In genomic region chr9:36866840-36867239, GRCh38 we compare ENCODE assay signal across 14 cellular contexts.
DNase-seq lines count a peak whose midpoint lies in the region; ATAC-seq and TF ChIP-seq lines count a peak whose summit lies in the region.
"Had no signal": no experiment of that assay in that cellular context is flagged by ENCODE, and none has a peak within 500 bp of the region (broad histone marks: within the 10 kb centered on the region; RNA-seq: fewer than 3 reads in every experiment).

No MANE protein-coding gene starts in this region.

- no peaks in the 10 kb centered on the region for H3K9me3 ChIP-seq in OCI-LY7 (ENCODE audit: low read length)
- H3K9me3 ChIP-seq in trophoblast cell (ENCODE audit: insufficient read depth, low read depth, low read length), result peaks cover 5% of the 10 kb centered on the region
- H3K9me3 ChIP-seq: gastrocnemius medialis, ovary had no signal

- H3K27ac ChIP-seq in OCI-LY7 (ENCODE audit: low read depth, low read length, poor library complexity, severe bottlenecking) (no peak overlapping the region), trophoblast cell (ENCODE audit: low read depth, low read length) (no peak overlapping the region)
- H3K27ac ChIP-seq: gastrocnemius medialis, ovary had no signal

- DNase-seq in NCI-H82 (lab: John Stamatoyannopoulos, UW) (peak; percentile 31), NCI-H82 treated with DMSO at 0.1 percent for 48 hours (lab: John Stamatoyannopoulos, UW; ENCODE audit: unreplicated experiment) (no peak), OCI-LY7 (ENCODE audit: low spot score) (no peak), glutamatergic neuron (no peak), trophoblast cell (no peak)
- no peak for DNase-seq in effector CD8-positive, alpha-beta T cell (lab: John Stamatoyannopoulos, UW)
- DNase-seq in activated naive CD4-positive, alpha-beta T cell treated with anti-CD3 and anti-CD28 coated beads, Interleukin-2, amount 10 ng/mL, durations not matched to agents 7 days and 5 days, result no peak
- DNase-seq: effector memory CD8-positive, alpha-beta T cell; gastrocnemius medialis; NCI-H1436 treated with DMSO at 0.1 percent for 48 hours; ovary; stimulated activated CD4-positive, alpha-beta T cell treated with anti-CD3 and anti-CD28 coated beads, Interleukin-12 subunit alpha, Interleukin-12 subunit beta, amount 100 ng/mL, for 4 hours had no signal

- peaks cover 62% of the 10 kb centered on the region for H3K36me3 ChIP-seq in OCI-LY7 (ENCODE audit: insufficient read depth, low read length)
- H3K36me3 ChIP-seq in trophoblast cell (ENCODE audit: control insufficient read depth in 1 of 2, insufficient read depth in 2 of 2, low read length in 2 of 2), result no peaks in the 10 kb centered on the region
- H3K36me3 ChIP-seq: gastrocnemius medialis, ovary had no signal

- TF ChIP-seq CTCF in OCI-LY7 (conservative IDR thresholded peaks at IDR 0.05; ENCODE audit: low read length), result peak; percentile 57
- peak; percentile 34 for TF ChIP-seq CTCF in glutamatergic neuron (IDR thresholded peaks at IDR 0.05; ENCODE audit: partially characterized antibody, unreplicated experiment)

- H3K14ac ChIP-seq in trophoblast cell (ENCODE audit: low read length), result no peak overlapping the region

- H3K9me3 Mint-ChIP-seq in glutamatergic neuron (ENCODE audit: unreplicated experiment), result peaks cover 6% of the 10 kb centered on the region
- no peaks in the 10 kb centered on the region for H3K9me3 Mint-ChIP-seq in activated naive CD4-positive, alpha-beta T cell treated with anti-CD3 and anti-CD28 coated beads, Interleukin-2, amount 10 ng/mL, durations not matched to agents 7 days and 5 days
- H3K9me3 Mint-ChIP-seq: effector memory CD8-positive, alpha-beta T cell; mesothelial cell of epicardium had no signal

- no peak overlapping the region for H2BK5ac ChIP-seq in trophoblast cell (ENCODE audit: low read depth, low read length, poor library complexity)

- no peak overlapping the region for H4K91ac ChIP-seq in trophoblast cell (ENCODE audit: low read depth, low read length)

- no peak overlapping the region for H3K23ac ChIP-seq in trophoblast cell (ENCODE audit: low read length)

- no peak overlapping the region for H3K18ac ChIP-seq in trophoblast cell (ENCODE audit: low read length)

- H4K12ac ChIP-seq in trophoblast cell (ENCODE audit: low read depth, low read length), result no peak overlapping the region

- H3K4me1 Mint-ChIP-seq in glutamatergic neuron (ENCODE audit: low read depth, unreplicated experiment), result peaks cover 28% of the 10 kb centered on the region
- H3K4me1 Mint-ChIP-seq in activated naive CD4-positive, alpha-beta T cell treated with anti-CD3 and anti-CD28 coated beads, Interleukin-2, amount 10 ng/mL, durations not matched to agents 7 days and 5 days, result no peaks in the 10 kb centered on the region
- H3K4me1 Mint-ChIP-seq: mesothelial cell of epicardium had no signal

- POLR2A ChIA-PET in OCI-LY7 (lab: Charles Lee), result interaction anchor here (0.6 kb wide), 1 partner anchor 386 kb away, joined by 3 read pairs; no protein-coding TSS in a partner anchor

- H3K36me3 Mint-ChIP-seq in glutamatergic neuron (ENCODE audit: unreplicated experiment), result peaks cover 4% of the 10 kb centered on the region
- H3K36me3 Mint-ChIP-seq in activated naive CD4-positive, alpha-beta T cell treated with anti-CD3 and anti-CD28 coated beads, Interleukin-2, amount 10 ng/mL, durations not matched to agents 7 days and 5 days, result no peaks in the 10 kb centered on the region
- H3K36me3 Mint-ChIP-seq: mesothelial cell of epicardium had no signal

- H3K4me3 ChIP-seq in OCI-LY7 (ENCODE audit: low read depth, low read length, poor library complexity, severe bottlenecking), result no peak overlapping the region
- H3K4me3 ChIP-seq in trophoblast cell (ENCODE audit: low read depth, low read length), result no peak overlapping the region
- H3K4me3 ChIP-seq: gastrocnemius medialis, ovary had no signal

- H3K9me2 ChIP-seq in OCI-LY7 (ENCODE audit: insufficient read depth, low read length), result no peaks in the 10 kb centered on the region

- no peak overlapping the region for H2BK12ac ChIP-seq in trophoblast cell (ENCODE audit: low read length)

- no peak overlapping the region for H3K4ac ChIP-seq in trophoblast cell (ENCODE audit: low read depth, low read length)

- no peak overlapping the region for H3K27ac Mint-ChIP-seq in glutamatergic neuron (ENCODE audit: unreplicated experiment)
- no peak overlapping the region for H3K27ac Mint-ChIP-seq in activated naive CD4-positive, alpha-beta T cell treated with anti-CD3 and anti-CD28 coated beads, Interleukin-2, amount 10 ng/mL, durations not matched to agents 7 days and 5 days
- H3K27ac Mint-ChIP-seq: mesothelial cell of epicardium had no signal

- no peak overlapping the region for H4K8ac ChIP-seq in trophoblast cell (ENCODE audit: low read depth, low read length)

- H3K4me1 ChIP-seq in OCI-LY7 (ENCODE audit: insufficient read depth, low read length, poor library complexity, severe bottlenecking) (peaks cover 30% of the 10 kb centered on the region), trophoblast cell (ENCODE audit: control insufficient read depth in 1 of 2, insufficient read depth in 2 of 2, low read length in 2 of 2) (no peaks in the 10 kb centered on the region)
- H3K4me1 ChIP-seq: gastrocnemius medialis had no signal

- no peaks in the 10 kb centered on the region for H3K27me3 ChIP-seq in trophoblast cell (ENCODE audit: insufficient read depth, low read length)
- H3K27me3 ChIP-seq: ovary had no signal

- ATAC-seq in HG03342 (IDR thresholded peaks at IDR 0.05; ENCODE audit: unreplicated experiment), result no peak
- ATAC-seq: effector memory CD8-positive, alpha-beta T cell; gastrocnemius medialis had no signal

- H2AFZ ChIP-seq in OCI-LY7 (ENCODE audit: low read length) (no peak overlapping the region), trophoblast cell (ENCODE audit: insufficient read depth, low read length, poor library complexity) (no peak overlapping the region)

- no peaks in the 10 kb centered on the region for H4K20me1 ChIP-seq in OCI-LY7 (ENCODE audit: insufficient read depth, low read length)

- H3K4me3 Mint-ChIP-seq in glutamatergic neuron (ENCODE audit: unreplicated experiment), result no peak overlapping the region
- H3K4me3 Mint-ChIP-seq in activated naive CD4-positive, alpha-beta T cell treated with anti-CD3 and anti-CD28 coated beads, Interleukin-2, amount 10 ng/mL, durations not matched to agents 7 days and 5 days, result no peak overlapping the region
- H3K4me3 Mint-ChIP-seq: effector memory CD8-positive, alpha-beta T cell; mesothelial cell of epicardium had no signal

- H3K79me1 ChIP-seq in trophoblast cell (ENCODE audit: low read length), result no peaks in the 10 kb centered on the region

- no peak overlapping the region for H2BK120ac ChIP-seq in trophoblast cell (ENCODE audit: insufficient read depth, low read length, poor library complexity)

- WGBS in trophoblast cell (ENCODE audit: extremely low coverage, insufficient coverage, insufficient read length), result no CpG with 5 or more reads among the region's 7 CpGs

- H3K4me2 ChIP-seq in OCI-LY7 (ENCODE audit: low read length) (no peak overlapping the region), trophoblast cell (ENCODE audit: low read length) (no peak overlapping the region)

- no peak overlapping the region for H3K9ac ChIP-seq in trophoblast cell (ENCODE audit: low read length)

- CTCF ChIA-PET in OCI-LY7 (lab: Charles Lee; ENCODE audit: unreplicated experiment), result interaction anchor here (0.8 to 0.9 kb wide), 2 partner anchors 417 to 427 kb away, joined by 3 to 4 read pairs; no protein-coding TSS in a partner anchor
- CTCF ChIA-PET in activated naive CD4-positive, alpha-beta T cell treated with anti-CD3 and anti-CD28 coated beads, Interleukin-2, amount 10 ng/mL, durations not matched to agents 7 days and 5 days (lab: Charles Lee), result no interaction called here

- H2AK5ac ChIP-seq in trophoblast cell (ENCODE audit: low read length), result no peak overlapping the region

- peaks cover 9% of the 10 kb centered on the region for H3K27me3 Mint-ChIP-seq in glutamatergic neuron (ENCODE audit: unreplicated experiment)
- H3K27me3 Mint-ChIP-seq in activated naive CD4-positive, alpha-beta T cell treated with anti-CD3 and anti-CD28 coated beads, Interleukin-2, amount 10 ng/mL, durations not matched to agents 7 days and 5 days, result peaks cover 39% of the 10 kb centered on the region

- no TSS peak for BruUV-seq in OCI-LY7 (replicated peaks; lab: Mats Ljungman, UMichigan)

- H3K79me2 ChIP-seq in OCI-LY7 (ENCODE audit: insufficient read depth, low read depth, low read length) (no peaks in the 10 kb centered on the region), trophoblast cell (ENCODE audit: control insufficient read depth, insufficient read depth, low read length, poor library complexity) (no peaks in the 10 kb centered on the region)

- intact Hi-C loops in OCI-LY7 (cut with micrococcal nuclease; ENCODE audit: unreplicated experiment), result no loop called here
